ENCODE assay signal across 1 cellular context in genomic region chr6:34414999-34415858, GRCh38.
TF ChIP-seq lines count a peak whose summit lies in the region.

No MANE protein-coding gene starts in this region.

TF ChIP-seq in HepG2, 621 proteins besides CTCF, POLR2A, EP300 and RAD21 (continued from another document and continues in another):
- TF ChIP-seq, protein P1, sequence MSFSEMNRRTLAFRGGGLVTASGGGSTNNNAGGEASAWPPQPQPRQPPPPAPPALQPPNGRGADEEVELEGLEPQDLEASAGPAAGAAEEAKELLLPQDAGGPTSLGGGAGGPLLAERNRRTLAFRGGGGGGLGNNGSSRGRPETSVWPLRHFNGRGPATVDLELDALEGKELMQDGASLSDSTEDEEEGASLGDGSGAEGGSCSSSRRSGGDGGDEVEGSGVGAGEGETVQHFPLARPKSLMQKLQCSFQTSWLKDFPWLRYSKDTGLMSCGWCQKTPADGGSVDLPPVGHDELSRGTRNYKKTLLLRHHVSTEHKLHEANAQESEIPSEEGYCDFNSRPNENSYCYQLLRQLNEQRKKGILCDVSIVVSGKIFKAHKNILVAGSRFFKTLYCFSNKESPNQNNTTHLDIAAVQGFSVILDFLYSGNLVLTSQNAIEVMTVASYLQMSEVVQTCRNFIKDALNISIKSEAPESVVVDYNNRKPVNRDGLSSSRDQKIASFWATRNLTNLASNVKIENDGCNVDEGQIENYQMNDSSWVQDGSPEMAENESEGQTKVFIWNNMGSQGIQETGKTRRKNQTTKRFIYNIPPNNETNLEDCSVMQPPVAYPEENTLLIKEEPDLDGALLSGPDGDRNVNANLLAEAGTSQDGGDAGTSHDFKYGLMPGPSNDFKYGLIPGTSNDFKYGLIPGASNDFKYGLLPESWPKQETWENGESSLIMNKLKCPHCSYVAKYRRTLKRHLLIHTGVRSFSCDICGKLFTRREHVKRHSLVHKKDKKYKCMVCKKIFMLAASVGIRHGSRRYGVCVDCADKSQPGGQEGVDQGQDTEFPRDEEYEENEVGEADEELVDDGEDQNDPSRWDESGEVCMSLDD (CRISPR knock-in tag; IDR thresholded peaks at IDR 0.05; ENCODE audit: borderline replicate concordance), result no peak
- no peak for TF ChIP-seq ZBTB39 (CRISPR knock-in tag; IDR thresholded peaks at IDR 0.05)
- TF ChIP-seq ZNF24 (IDR thresholded peaks at IDR 0.05), result no peak
- no peak for TF ChIP-seq SUZ12 (IDR thresholded peaks at IDR 0.05; ENCODE audit: low read depth, low read length)
- TF ChIP-seq ZFP41 (CRISPR knock-in tag; IDR thresholded peaks at IDR 0.05; ENCODE audit: borderline replicate concordance), result no peak
- TF ChIP-seq ARID5B (CRISPR knock-in tag; IDR thresholded peaks at IDR 0.05), result peak; percentile 82
- no peak for TF ChIP-seq ZNF142 (CRISPR knock-in tag; IDR thresholded peaks at IDR 0.05)
- no peak for TF ChIP-seq SNRNP70 (IDR thresholded peaks at IDR 0.05; ENCODE audit: low read depth, low read length)
- TF ChIP-seq NCOA2 (CRISPR knock-in tag; IDR thresholded peaks at IDR 0.05), result peak; percentile 30; the same call in 1 of the 2 replicates
- peak; percentile 18; the same call in 1 of the 2 replicates for TF ChIP-seq POLR2AphosphoS5 (IDR thresholded peaks at IDR 0.05; ENCODE audit: low read depth, low read length)
- TF ChIP-seq, protein P2, sequence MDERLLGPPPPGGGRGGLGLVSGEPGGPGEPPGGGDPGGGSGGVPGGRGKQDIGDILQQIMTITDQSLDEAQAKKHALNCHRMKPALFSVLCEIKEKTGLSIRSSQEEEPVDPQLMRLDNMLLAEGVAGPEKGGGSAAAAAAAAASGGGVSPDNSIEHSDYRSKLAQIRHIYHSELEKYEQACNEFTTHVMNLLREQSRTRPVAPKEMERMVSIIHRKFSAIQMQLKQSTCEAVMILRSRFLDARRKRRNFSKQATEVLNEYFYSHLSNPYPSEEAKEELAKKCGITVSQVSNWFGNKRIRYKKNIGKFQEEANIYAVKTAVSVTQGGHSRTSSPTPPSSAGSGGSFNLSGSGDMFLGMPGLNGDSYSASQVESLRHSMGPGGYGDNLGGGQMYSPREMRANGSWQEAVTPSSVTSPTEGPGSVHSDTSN (CRISPR knock-in tag; IDR thresholded peaks at IDR 0.05), result no peak
- no peak for TF ChIP-seq EED (CRISPR knock-in tag; IDR thresholded peaks at IDR 0.05)
- TF ChIP-seq ERF (CRISPR knock-in tag; IDR thresholded peaks at IDR 0.05), result peak; percentile 65; the same call in 1 of the 2 replicates
- no peak for TF ChIP-seq HOXA5 (CRISPR knock-in tag; IDR thresholded peaks at IDR 0.05)
- TF ChIP-seq CREB1 (IDR thresholded peaks at IDR 0.05), result peak; percentile 34; the same call in 1 of the 2 replicates
- TF ChIP-seq CREB1 (CRISPR knock-in tag; IDR thresholded peaks at IDR 0.05), result peak; percentile 60
- TF ChIP-seq, protein P3, sequence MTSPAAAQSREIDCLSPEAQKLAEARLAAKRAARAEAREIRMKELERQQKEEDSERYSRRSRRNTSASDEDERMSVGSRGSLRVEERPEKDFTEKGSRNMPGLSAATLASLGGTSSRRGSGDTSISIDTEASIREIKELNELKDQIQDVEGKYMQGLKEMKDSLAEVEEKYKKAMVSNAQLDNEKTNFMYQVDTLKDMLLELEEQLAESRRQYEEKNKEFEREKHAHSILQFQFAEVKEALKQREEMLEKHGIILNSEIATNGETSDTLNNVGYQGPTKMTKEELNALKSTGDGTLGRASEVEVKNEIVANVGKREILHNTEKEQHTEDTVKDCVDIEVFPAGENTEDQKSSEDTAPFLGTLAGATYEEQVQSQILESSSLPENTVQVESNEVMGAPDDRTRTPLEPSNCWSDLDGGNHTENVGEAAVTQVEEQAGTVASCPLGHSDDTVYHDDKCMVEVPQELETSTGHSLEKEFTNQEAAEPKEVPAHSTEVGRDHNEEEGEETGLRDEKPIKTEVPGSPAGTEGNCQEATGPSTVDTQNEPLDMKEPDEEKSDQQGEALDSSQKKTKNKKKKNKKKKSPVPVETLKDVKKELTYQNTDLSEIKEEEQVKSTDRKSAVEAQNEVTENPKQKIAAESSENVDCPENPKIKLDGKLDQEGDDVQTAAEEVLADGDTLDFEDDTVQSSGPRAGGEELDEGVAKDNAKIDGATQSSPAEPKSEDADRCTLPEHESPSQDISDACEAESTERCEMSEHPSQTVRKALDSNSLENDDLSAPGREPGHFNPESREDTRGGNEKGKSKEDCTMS (CRISPR knock-in tag; conservative IDR thresholded peaks at IDR 0.05), result no peak
- TF ChIP-seq ZNF788 (CRISPR knock-in tag; IDR thresholded peaks at IDR 0.05; ENCODE audit: borderline replicate concordance), result peak; percentile 58; the same call in 1 of the 2 replicates
- peak; percentile 90 for TF ChIP-seq SRF (IDR thresholded peaks at IDR 0.05; ENCODE audit: low read depth, low read length)
- no peak for TF ChIP-seq STAT5B (CRISPR knock-in tag; IDR thresholded peaks at IDR 0.05)
- 0 out of 2 replicates have a peak, but pooled peaks have one; percentile 51 for TF ChIP-seq CEBPG (CRISPR knock-in tag; IDR thresholded peaks at IDR 0.05)
- TF ChIP-seq ZC3H4 (CRISPR knock-in tag; IDR thresholded peaks at IDR 0.05; ENCODE audit: borderline replicate concordance), result no peak
- no peak for TF ChIP-seq AHR (CRISPR knock-in tag; IDR thresholded peaks at IDR 0.05)
- peak; percentile 34; the same call in 1 of the 2 replicates for TF ChIP-seq ZNF607 (CRISPR knock-in tag; IDR thresholded peaks at IDR 0.05; ENCODE audit: borderline replicate concordance)
- no peak for TF ChIP-seq BCLAF1 (IDR thresholded peaks at IDR 0.05)
- TF ChIP-seq ZNF558 (CRISPR knock-in tag; IDR thresholded peaks at IDR 0.05; ENCODE audit: borderline replicate concordance), result no peak
- TF ChIP-seq, protein P4, sequence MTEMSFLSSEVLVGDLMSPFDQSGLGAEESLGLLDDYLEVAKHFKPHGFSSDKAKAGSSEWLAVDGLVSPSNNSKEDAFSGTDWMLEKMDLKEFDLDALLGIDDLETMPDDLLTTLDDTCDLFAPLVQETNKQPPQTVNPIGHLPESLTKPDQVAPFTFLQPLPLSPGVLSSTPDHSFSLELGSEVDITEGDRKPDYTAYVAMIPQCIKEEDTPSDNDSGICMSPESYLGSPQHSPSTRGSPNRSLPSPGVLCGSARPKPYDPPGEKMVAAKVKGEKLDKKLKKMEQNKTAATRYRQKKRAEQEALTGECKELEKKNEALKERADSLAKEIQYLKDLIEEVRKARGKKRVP (CRISPR knock-in tag; IDR thresholded peaks at IDR 0.05), result no peak
